17 cellular contexts compared by ENCODE assay signal in the genomic region with DNA sequence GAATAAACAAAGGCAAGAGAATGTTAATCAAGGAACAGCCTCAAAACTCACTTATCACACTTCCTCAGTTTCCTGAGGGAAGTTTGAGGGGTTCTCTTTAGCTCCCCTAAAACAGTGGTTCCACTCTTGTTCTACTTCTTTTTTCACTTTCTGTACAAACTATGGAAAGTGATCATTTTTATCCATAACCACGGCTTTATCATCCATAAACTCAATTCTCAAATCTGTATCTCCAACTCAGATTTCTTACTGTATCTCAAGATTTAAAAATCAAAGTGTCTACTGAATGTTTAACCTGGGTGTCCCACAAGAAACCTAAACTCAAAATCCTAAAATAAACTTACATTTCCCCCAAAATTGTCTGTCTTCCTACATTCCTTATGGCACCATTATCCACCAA. TPM values are rescaled to one million over a fixed set of nuclear protein-coding genes. Genes with fewer than 3 reads are reported as not detected.
A peak's percentile ranks its signal among the peaks of the same experiment; 100 is the strongest.
DNase-seq lines count a peak whose midpoint lies in the region; ATAC-seq and TF ChIP-seq lines count a peak whose summit lies in the region.
"Had no signal": no experiment of that assay in that cellular context is flagged by ENCODE, and none has a peak within 500 bp of the region (broad histone marks: within the 10 kb centered on the region; RNA-seq: fewer than 3 reads in every experiment).

No MANE protein-coding gene starts in this region.

- no peak overlapping the region for H3K4me3 ChIP-seq in GM23338
- no peak overlapping the region for H3K4me3 ChIP-seq in Peyer's patch

- no peak for DNase-seq in activated CD8-positive, alpha-beta T cell treated with anti-CD3 and anti-CD28 coated beads for 36 hours
- no peak for DNase-seq in activated CD8-positive, alpha-beta T cell treated with anti-CD3 and anti-CD28 coated beads, Interleukin-2, amount 10 ng/mL, durations not matched to agents 7 days and 5 days
- DNase-seq in GM23338 (ENCODE audit: low spot score) (no peak), foreskin keratinocyte (no peak), NCI-H2227 (lab: John Stamatoyannopoulos, UW; ENCODE audit: unreplicated experiment) (no peak), Peyer's patch (no peak)
- DNase-seq in activated CD4-positive, alpha-beta memory T cell treated with anti-CD3 and anti-CD28 coated beads for 36 hours, result no peak
- DNase-seq: cerebellar nuclear complex; DMS79 treated with DMSO at 0.1 percent for 48 hours; endodermal cell; hypothalamus; kidney glomerular epithelial cell; NCI-H1436; NCI-H345; stimulated activated naive CD4-positive, alpha-beta T cell treated with Interleukin-2 at 50 U/mL for 16 hours had no signal

- POLR2A ChIA-PET in activated CD8-positive, alpha-beta T cell treated with anti-CD3 and anti-CD28 coated beads for 36 hours (lab: Charles Lee), result interaction anchor here (0.7 to 1.5 kb wide), 3 partner anchors 15 to 124 kb away, joined by 3 to 4 read pairs (median 3); no protein-coding TSS in a partner anchor
- POLR2A ChIA-PET in activated CD8-positive, alpha-beta T cell treated with anti-CD3 and anti-CD28 coated beads, Interleukin-2, amount 10 ng/mL, durations not matched to agents 7 days and 5 days (lab: Charles Lee), result no interaction called here
- POLR2A ChIA-PET in activated CD4-positive, alpha-beta memory T cell treated with anti-CD3 and anti-CD28 coated beads for 36 hours (lab: Charles Lee), result interaction anchor here (1.4 kb wide), 1 partner anchor 68 kb away, joined by 4 read pairs; a partner anchor contains a TSS

- peak overlapping the region; percentile 92 for H3K27ac Mint-ChIP-seq in activated CD8-positive, alpha-beta T cell treated with anti-CD3 and anti-CD28 coated beads for 36 hours
- H3K27ac Mint-ChIP-seq in activated CD8-positive, alpha-beta T cell treated with anti-CD3 and anti-CD28 coated beads, Interleukin-2, amount 10 ng/mL, durations not matched to agents 7 days and 5 days, result no peak overlapping the region
- no peak overlapping the region for H3K27ac Mint-ChIP-seq in GM23338
- peak overlapping the region; percentile 84 for H3K27ac Mint-ChIP-seq in activated CD4-positive, alpha-beta memory T cell treated with anti-CD3 and anti-CD28 coated beads for 36 hours
- H3K27ac Mint-ChIP-seq: endodermal cell, mesothelial cell of epicardium had no signal

- H3K36me3 ChIP-seq in GM23338 (ENCODE audit: insufficient read depth) (no peaks in the 10 kb centered on the region), Peyer's patch (peaks cover 0 to 8% (median 0%) of the 10 kb centered on the region in 3 donors)

- no peak overlapping the region for H3K4me2 ChIP-seq in GM23338

- intact Hi-C loops in activated CD8-positive, alpha-beta T cell treated with anti-CD3 and anti-CD28 coated beads for 36 hours (cut with micrococcal nuclease), result no loop called here
- intact Hi-C loops in activated CD4-positive, alpha-beta memory T cell treated with anti-CD3 and anti-CD28 coated beads for 36 hours (cut with micrococcal nuclease), result loop anchor here (2.0 kb wide), 1 partner anchor 13 kb away; no protein-coding TSS in a partner anchor

- no peaks in the 10 kb centered on the region for H3K9me3 ChIP-seq in Peyer's patch

- H3K9me2 ChIP-seq in GM23338 (ENCODE audit: insufficient read depth), result no peaks in the 10 kb centered on the region

- no peaks in the 10 kb centered on the region for H3K27me3 Mint-ChIP-seq in activated CD8-positive, alpha-beta T cell treated with anti-CD3 and anti-CD28 coated beads for 36 hours
- H3K27me3 Mint-ChIP-seq in activated CD8-positive, alpha-beta T cell treated with anti-CD3 and anti-CD28 coated beads, Interleukin-2, amount 10 ng/mL, durations not matched to agents 7 days and 5 days (ENCODE audit: low read depth), result no peaks in the 10 kb centered on the region
- peaks cover 12% of the 10 kb centered on the region for H3K27me3 Mint-ChIP-seq in GM23338 (ENCODE audit: insufficient read depth, low read depth, poor library complexity)
- no peaks in the 10 kb centered on the region for H3K27me3 Mint-ChIP-seq in activated CD4-positive, alpha-beta memory T cell treated with anti-CD3 and anti-CD28 coated beads for 36 hours

- no peak for TF ChIP-seq POLR2A in Peyer's patch (IDR thresholded peaks at IDR 0.05)

- H3K27ac ChIP-seq in GM23338 (ENCODE audit: low read depth) (peak overlapping the region; percentile 59; the same call in 1 of the 2 replicates), foreskin keratinocyte (peak overlapping the region; percentile 32), Peyer's patch (no peak overlapping the region)

- CTCF ChIA-PET in activated CD8-positive, alpha-beta T cell treated with anti-CD3 and anti-CD28 coated beads for 36 hours (lab: Charles Lee), result interaction anchor here (1.3 to 4.5 kb wide), 3 partner anchors 8 to 16 kb away, joined by 3 to 30 read pairs (median 6); a partner anchor contains a TSS
- CTCF ChIA-PET in activated CD8-positive, alpha-beta T cell treated with anti-CD3 and anti-CD28 coated beads, Interleukin-2, amount 10 ng/mL, durations not matched to agents 7 days and 5 days (lab: Charles Lee), result interaction anchor here (0.7 to 2.7 kb wide), 3 partner anchors 16 to 17 kb away, joined by 4 to 10 read pairs (median 5); a partner anchor contains a TSS
- CTCF ChIA-PET in activated CD4-positive, alpha-beta memory T cell treated with anti-CD3 and anti-CD28 coated beads for 36 hours (lab: Charles Lee), result interaction anchor here (1.1 kb wide), 1 partner anchor 17 kb away, joined by 3 read pairs; no protein-coding TSS in a partner anchor

- TF ChIP-seq CTCF in activated CD8-positive, alpha-beta T cell treated with anti-CD3 and anti-CD28 coated beads for 36 hours (IDR thresholded peaks at IDR 0.05), result no peak
- TF ChIP-seq CTCF in GM23338 (conservative IDR thresholded peaks at IDR 0.05; ENCODE audit: low read depth in 2 of 2), result no peak
- TF ChIP-seq CTCF in foreskin keratinocyte (conservative IDR thresholded peaks at IDR 0.05), result no peak
- no peak for TF ChIP-seq CTCF in Peyer's patch (IDR thresholded peaks at IDR 0.05)

- peaks cover 56% of the 10 kb centered on the region for H3K4me1 Mint-ChIP-seq in activated CD8-positive, alpha-beta T cell treated with anti-CD3 and anti-CD28 coated beads for 36 hours (ENCODE audit: low read depth)
- H3K4me1 Mint-ChIP-seq in activated CD8-positive, alpha-beta T cell treated with anti-CD3 and anti-CD28 coated beads, Interleukin-2, amount 10 ng/mL, durations not matched to agents 7 days and 5 days (ENCODE audit: low read depth), result peaks cover 53% of the 10 kb centered on the region
- peaks cover 9% of the 10 kb centered on the region for H3K4me1 Mint-ChIP-seq in GM23338
- peaks cover 61% of the 10 kb centered on the region for H3K4me1 Mint-ChIP-seq in activated CD4-positive, alpha-beta memory T cell treated with anti-CD3 and anti-CD28 coated beads for 36 hours (ENCODE audit: low read depth)

- no peak overlapping the region for H2AFZ ChIP-seq in GM23338

- H3K36me3 Mint-ChIP-seq in activated CD8-positive, alpha-beta T cell treated with anti-CD3 and anti-CD28 coated beads for 36 hours (ENCODE audit: low read depth), result peaks cover 45% of the 10 kb centered on the region
- H3K36me3 Mint-ChIP-seq in activated CD8-positive, alpha-beta T cell treated with anti-CD3 and anti-CD28 coated beads, Interleukin-2, amount 10 ng/mL, durations not matched to agents 7 days and 5 days (ENCODE audit: low read depth), result peaks cover 23% of the 10 kb centered on the region
- H3K36me3 Mint-ChIP-seq in GM23338 (ENCODE audit: low read depth), result peaks cover 1% of the 10 kb centered on the region; the same call in 1 of the 3 replicates
- peaks cover 22% of the 10 kb centered on the region for H3K36me3 Mint-ChIP-seq in activated CD4-positive, alpha-beta memory T cell treated with anti-CD3 and anti-CD28 coated beads for 36 hours
- H3K36me3 Mint-ChIP-seq: mesothelial cell of epicardium had no signal

- H3F3A ChIP-seq in GM23338 (replicated peaks; ENCODE audit: low read depth), result peaks cover 29% of the 10 kb centered on the region

- H3K9me3 Mint-ChIP-seq in activated CD8-positive, alpha-beta T cell treated with anti-CD3 and anti-CD28 coated beads for 36 hours, result no peaks in the 10 kb centered on the region
- no peaks in the 10 kb centered on the region for H3K9me3 Mint-ChIP-seq in activated CD8-positive, alpha-beta T cell treated with anti-CD3 and anti-CD28 coated beads, Interleukin-2, amount 10 ng/mL, durations not matched to agents 7 days and 5 days (ENCODE audit: insufficient read depth)
- no peaks in the 10 kb centered on the region for H3K9me3 Mint-ChIP-seq in GM23338
- no peaks in the 10 kb centered on the region for H3K9me3 Mint-ChIP-seq in activated CD4-positive, alpha-beta memory T cell treated with anti-CD3 and anti-CD28 coated beads for 36 hours
- H3K9me3 Mint-ChIP-seq: endodermal cell, mesothelial cell of epicardium had no signal

- H3K4me1 ChIP-seq in GM23338 (ENCODE audit: insufficient read depth) (peaks cover 14% of the 10 kb centered on the region), foreskin keratinocyte (peaks cover 24% of the 10 kb centered on the region), Peyer's patch (peaks cover 3 to 31% (median 13%) of the 10 kb centered on the region in 4 donors)

- no peak overlapping the region for H3K4me3 Mint-ChIP-seq in activated CD8-positive, alpha-beta T cell treated with anti-CD3 and anti-CD28 coated beads for 36 hours
- H3K4me3 Mint-ChIP-seq in activated CD8-positive, alpha-beta T cell treated with anti-CD3 and anti-CD28 coated beads, Interleukin-2, amount 10 ng/mL, durations not matched to agents 7 days and 5 days, result no peak overlapping the region
- H3K4me3 Mint-ChIP-seq in GM23338, result no peak overlapping the region
- no peak overlapping the region for H3K4me3 Mint-ChIP-seq in activated CD4-positive, alpha-beta memory T cell treated with anti-CD3 and anti-CD28 coated beads for 36 hours
- H3K4me3 Mint-ChIP-seq: endodermal cell, mesothelial cell of epicardium had no signal

- H3K27me3 ChIP-seq in GM23338 (ENCODE audit: insufficient read depth) (no peaks in the 10 kb centered on the region), foreskin keratinocyte (no peaks in the 10 kb centered on the region), Peyer's patch (no peaks in the 10 kb centered on the region)

- peaks cover 51% of the 10 kb centered on the region for H4K20me1 ChIP-seq in GM23338 (replicated peaks; ENCODE audit: insufficient read depth)

- no peak for ATAC-seq in activated CD8-positive, alpha-beta T cell treated with anti-CD3 and anti-CD28 coated beads for 36 hours
- ATAC-seq in activated CD8-positive, alpha-beta T cell treated with anti-CD3 and anti-CD28 coated beads, Interleukin-2, amount 10 ng/mL, durations not matched to agents 7 days and 5 days, result no peak
- ATAC-seq in GM23338 (no peak), foreskin keratinocyte (no peak), GM18868 (IDR thresholded peaks at IDR 0.05; ENCODE audit: unreplicated experiment) (no peak)

- peaks cover 91% of the 10 kb centered on the region for H3K79me2 ChIP-seq in GM23338 (replicated peaks; ENCODE audit: insufficient read depth)

RNA-seq across cellular contexts. Expression of a gene that starts 3.9 kb away (rescaled TPM):
- total RNA-seq in activated CD8-positive, alpha-beta T cell treated with anti-CD3 and anti-CD28 coated beads for 36 hours, result 100 to 1,000 TPM; 137 to 144 TPM
- total RNA-seq in activated CD8-positive, alpha-beta T cell treated with anti-CD3 and anti-CD28 coated beads, Interleukin-2, amount 10 ng/mL, durations not matched to agents 7 days and 5 days, result 10 to 100 TPM; 66.3 to 68.0 TPM
- total RNA-seq in GM23338 (2014; rRNA removed; shearing (Covaris generic)), result 19.7 and 45.6 TPM in 2 replicates
- polyA plus RNA-seq in GM23338 (2016; fragmentation: Nextera tagmentation; extraction: Ambion mirVana) (352 and 395 TPM in 2 replicates), foreskin keratinocyte (251 and 255 TPM in 2 replicates)
- total RNA-seq in activated CD4-positive, alpha-beta memory T cell treated with anti-CD3 and anti-CD28 coated beads for 36 hours, result 100 to 1,000 TPM; 152 to 155 TPM
- total RNA-seq in foreskin keratinocyte (105 and 127 TPM in 2 replicates), Peyer's patch (10 to 100 TPM; 11.6 to 68.5 (median 15.2) TPM)

RNA-seq across cellular contexts. Expression of a gene that starts 4.0 kb away (rescaled TPM):
- 10 to 100 TPM; 38.5 to 40.0 TPM for total RNA-seq in activated CD8-positive, alpha-beta T cell treated with anti-CD3 and anti-CD28 coated beads for 36 hours
- total RNA-seq in activated CD8-positive, alpha-beta T cell treated with anti-CD3 and anti-CD28 coated beads, Interleukin-2, amount 10 ng/mL, durations not matched to agents 7 days and 5 days, result 10 to 100 TPM; 34.1 to 35.2 TPM
- 29.7 and 35.9 TPM in 2 replicates for total RNA-seq in GM23338 (2014; rRNA removed; shearing (Covaris generic))
- polyA plus RNA-seq in GM23338 (2016; fragmentation: Nextera tagmentation; extraction: Ambion mirVana) (38.0 and 43.0 TPM in 2 replicates), foreskin keratinocyte (46.1 and 46.3 TPM in 2 replicates)
- 10 to 100 TPM; 65.2 to 66.5 TPM for total RNA-seq in activated CD4-positive, alpha-beta memory T cell treated with anti-CD3 and anti-CD28 coated beads for 36 hours
- total RNA-seq in foreskin keratinocyte (40.5 and 45.9 TPM in 2 replicates), Peyer's patch (100 to 1,000 TPM in 3 of 4 donors, 10 to 100 TPM in 1; 54.5 to 148 (median 120) TPM)

RNA-seq across cellular contexts. Expression of a gene that starts 15.8 kb away (rescaled TPM):
- under 1 TPM in 1 of 2 experiments, not detected in 1; 0.43 TPM for total RNA-seq in activated CD8-positive, alpha-beta T cell treated with anti-CD3 and anti-CD28 coated beads for 36 hours
- under 1 TPM; 0.61 to 0.91 TPM for total RNA-seq in activated CD8-positive, alpha-beta T cell treated with anti-CD3 and anti-CD28 coated beads, Interleukin-2, amount 10 ng/mL, durations not matched to agents 7 days and 5 days
- total RNA-seq in GM23338 (2014; rRNA removed; shearing (Covaris generic)), result 5.6 and 6.3 TPM in 2 replicates
- polyA plus RNA-seq in GM23338 (2016; fragmentation: Nextera tagmentation; extraction: Ambion mirVana) (6.6 and 7.2 TPM in 2 replicates), foreskin keratinocyte (1.7 and 1.8 TPM in 2 replicates)
- total RNA-seq in activated CD4-positive, alpha-beta memory T cell treated with anti-CD3 and anti-CD28 coated beads for 36 hours, result 1 to 10 TPM; 1.2 to 1.6 TPM
- total RNA-seq in foreskin keratinocyte (1.3 and 2.0 TPM in 2 replicates), Peyer's patch (1 to 10 TPM in 3 of 4 donors, not detected in 1; 2.1 to 4.8 (median 2.4) TPM)

RNA-seq across cellular contexts. Expression of a gene that starts 18.6 kb away (rescaled TPM):
- total RNA-seq in activated CD8-positive, alpha-beta T cell treated with anti-CD3 and anti-CD28 coated beads for 36 hours, result 10 to 100 TPM; 30.4 to 37.0 TPM
- total RNA-seq in activated CD8-positive, alpha-beta T cell treated with anti-CD3 and anti-CD28 coated beads, Interleukin-2, amount 10 ng/mL, durations not matched to agents 7 days and 5 days, result 10 to 100 TPM; 34.5 to 36.3 TPM
- total RNA-seq in GM23338 (2014; rRNA removed; shearing (Covaris generic)), result 30.2 and 35.3 TPM in 2 replicates
- 20.7 and 22.8 TPM in 2 replicates for polyA plus RNA-seq in GM23338 (2016; fragmentation: Nextera tagmentation; extraction: Ambion mirVana)
- total RNA-seq in activated CD4-positive, alpha-beta memory T cell treated with anti-CD3 and anti-CD28 coated beads for 36 hours, result 10 to 100 TPM; 35.0 to 40.2 TPM
- 28.0 and 30.4 TPM in 2 replicates for total RNA-seq in foreskin keratinocyte
- 32.5 and 33.5 TPM in 2 replicates for polyA plus RNA-seq in foreskin keratinocyte
- 10 to 100 TPM; 23.0 to 48.7 (median 31.4) TPM for total RNA-seq in Peyer's patch

RNA-seq across cellular contexts. Expression of a gene that starts 24.6 kb away (rescaled TPM):
- total RNA-seq in activated CD8-positive, alpha-beta T cell treated with anti-CD3 and anti-CD28 coated beads for 36 hours, result not detected
- total RNA-seq in activated CD8-positive, alpha-beta T cell treated with anti-CD3 and anti-CD28 coated beads, Interleukin-2, amount 10 ng/mL, durations not matched to agents 7 days and 5 days, result not detected
- not detected in 2 replicates for total RNA-seq in GM23338 (2014; rRNA removed; shearing (Covaris generic))
- polyA plus RNA-seq in GM23338 (2016; fragmentation: Nextera tagmentation; extraction: Ambion mirVana), result 0.16 and 0.42 TPM in 2 replicates
- total RNA-seq in activated CD4-positive, alpha-beta memory T cell treated with anti-CD3 and anti-CD28 coated beads for 36 hours, result under 1 TPM in 1 of 2 experiments, not detected in 1; 0.05 TPM
- 0.67 and 1.2 TPM in 2 replicates for total RNA-seq in foreskin keratinocyte
- polyA plus RNA-seq in foreskin keratinocyte, result 0.19 and 0.39 TPM in 2 replicates
- 1 to 10 TPM in 3 of 4 donors, under 1 TPM in 1; 0.54 to 2.5 (median 1.6) TPM for total RNA-seq in Peyer's patch
- total RNA-seq: endodermal cell had no signal

Comparison
In these comparisons a context has a peak if more than half of its experiments do, and no peak if none do; other contexts are left out.
1. H3K27ac Mint-ChIP-seq: peak in activated CD8-positive, alpha-beta T cell treated with anti-CD3 and anti-CD28 coated beads for 36 hours (single experiment) and activated CD4-positive, alpha-beta memory T cell treated with anti-CD3 and anti-CD28 coated beads for 36 hours (single experiment); none in activated CD8-positive, alpha-beta T cell treated with anti-CD3 and anti-CD28 coated beads, Interleukin-2, amount 10 ng/mL, durations not matched to agents 7 days and 5 days (single experiment) and GM23338 (single experiment).
2. H3K27ac ChIP-seq: peak in GM23338 (single experiment) and foreskin keratinocyte (single experiment); none in Peyer's patch (0 of 4).